17 cellular contexts compared by ENCODE assay signal in the genomic region with DNA sequence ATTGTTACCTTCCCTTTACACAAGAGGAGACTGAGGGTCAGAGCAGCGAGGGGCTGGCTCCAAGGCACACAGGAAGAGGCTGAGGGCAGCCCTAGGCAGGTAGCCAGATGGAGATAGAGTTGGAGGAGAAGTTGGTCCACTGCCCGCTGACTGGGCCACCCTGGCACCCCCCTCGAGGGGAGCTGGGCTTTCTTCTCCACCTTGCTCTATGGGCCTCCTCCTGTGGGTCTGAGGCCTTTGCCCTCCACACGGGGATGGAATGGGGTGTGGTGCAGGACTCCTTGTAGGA.
A peak's percentile ranks its signal among the peaks of the same experiment; 100 is the strongest.
DNase-seq lines count a peak whose midpoint lies in the region; ATAC-seq and TF ChIP-seq lines count a peak whose summit lies in the region.
"Had no signal": no experiment of that assay in that cellular context is flagged by ENCODE, and none has a peak within 500 bp of the region (broad histone marks: within the 10 kb centered on the region; RNA-seq: fewer than 3 reads in every experiment).

No MANE protein-coding gene starts in this region.

- H4K5ac ChIP-seq in mesendoderm (ENCODE audit: low read length): no peak overlapping the region

- H3K79me2 ChIP-seq in mesendoderm (ENCODE audit: control insufficient read depth, insufficient read depth, low read length): no peaks in the 10 kb centered on the region

- DNase-seq in activated naive CD8-positive, alpha-beta T cell treated with anti-CD3 and anti-CD28 coated beads for 36 hours: no peak
- DNase-seq in WTC11 (ENCODE audit: low spot score): no peak
- no peak for DNase-seq in mesendoderm
- DNase-seq in substantia nigra (lab: John Stamatoyannopoulos, UW): no peak
- no peak for DNase-seq in activated CD4-positive, alpha-beta T cell treated with anti-CD3 and anti-CD28 coated beads, Interleukin-2, amount 10 ng/mL, durations not matched to agents 7 days and 5 days
- DNase-seq: activated CD4-positive, alpha-beta T cell treated with anti-CD3 and anti-CD28 coated beads for 1 hour; activated naive CD8-positive, alpha-beta T cell treated with anti-CD3 and anti-CD28 coated beads, Interleukin-2, amount 50 U/mL, for 24 hours; CD4-positive, alpha-beta memory T cell; midbrain; OCI-M1; right lobe of liver; stomach had no signal

- H3K4ac ChIP-seq in mesendoderm (ENCODE audit: low read depth, low read length): peak overlapping the region; percentile 58

- no peaks in the 10 kb centered on the region for H3K79me1 ChIP-seq in mesendoderm (ENCODE audit: low read length)

- H3K27ac ChIP-seq in mesendoderm (ENCODE audit: low read depth, low read length) (no peak overlapping the region), substantia nigra (ENCODE audit: low read depth, low read length, poor library complexity, severe bottlenecking) (peak overlapping the region; percentile 12)
- H3K27ac ChIP-seq: 22Rv1, right lobe of liver had no signal

- CTCF ChIA-PET in WTC11 (lab: Charles Lee): interaction anchor here (1.1 to 3.2 kb wide), 6 partner anchors 12 to 192 kb away, joined by 3 to 20 read pairs (median 8); no protein-coding TSS in a partner anchor
- CTCF ChIA-PET in activated CD4-positive, alpha-beta T cell treated with anti-CD3 and anti-CD28 coated beads, Interleukin-2, amount 10 ng/mL, durations not matched to agents 7 days and 5 days (lab: Charles Lee): no interaction called here

- no peaks in the 10 kb centered on the region for H3K9me3 Mint-ChIP-seq in activated naive CD8-positive, alpha-beta T cell (ENCODE audit: low read depth)
- peaks cover 9% of the 10 kb centered on the region for H3K9me3 Mint-ChIP-seq in activated naive CD8-positive, alpha-beta T cell treated with anti-CD3 and anti-CD28 coated beads for 36 hours
- peaks cover 8% of the 10 kb centered on the region for H3K9me3 Mint-ChIP-seq in WTC11
- peaks cover 4% of the 10 kb centered on the region for H3K9me3 Mint-ChIP-seq in activated CD4-positive, alpha-beta T cell treated with anti-CD3 and anti-CD28 coated beads, Interleukin-2, amount 10 ng/mL, durations not matched to agents 7 days and 5 days

- H3K56ac ChIP-seq in mesendoderm (ENCODE audit: low read length): peak overlapping the region; percentile 86

- H3K36me3 ChIP-seq in mesendoderm (ENCODE audit: control insufficient read depth, insufficient read depth, low read length): no peaks in the 10 kb centered on the region
- H3K36me3 ChIP-seq: right lobe of liver, stomach had no signal

- POLR2A ChIA-PET in WTC11 (lab: Charles Lee): no interaction called here
- POLR2A ChIA-PET in activated CD4-positive, alpha-beta T cell treated with anti-CD3 and anti-CD28 coated beads, Interleukin-2, amount 10 ng/mL, durations not matched to agents 7 days and 5 days (lab: Charles Lee): no interaction called here

- TF ChIP-seq CTCF in WTC11 (IDR thresholded peaks at IDR 0.05): no peak

- H3K4me3 ChIP-seq in mesendoderm (ENCODE audit: low read length): no peak overlapping the region

- peak overlapping the region; percentile 92 for H3K23ac ChIP-seq in mesendoderm (ENCODE audit: low read length)

- no peak overlapping the region for H4K8ac ChIP-seq in mesendoderm (ENCODE audit: low read depth, low read length)

- no peak; the same call in 1 of the 2 replicates for ATAC-seq in WTC11
- no peak for ATAC-seq in HG03439 (IDR thresholded peaks at IDR 0.05; ENCODE audit: unreplicated experiment)
- no peak for ATAC-seq in HG02885 (IDR thresholded peaks at IDR 0.05; ENCODE audit: poor library complexity, unreplicated experiment)
- ATAC-seq: activated naive CD8-positive, alpha-beta T cell treated with anti-CD3 and anti-CD28 coated beads, Interleukin-2, amount 50 U/mL, for 24 hours; HepG2 had no signal

- no peak overlapping the region for H2BK5ac ChIP-seq in mesendoderm (ENCODE audit: low read length)

- H3K4me1 ChIP-seq in mesendoderm (ENCODE audit: control insufficient read depth, low read depth, low read length): peaks cover 17% of the 10 kb centered on the region
- H3K4me1 ChIP-seq: right lobe of liver had no signal

- H3K27me3 ChIP-seq in mesendoderm (ENCODE audit: insufficient read depth, low read length, poor library complexity): no peaks in the 10 kb centered on the region
- H3K27me3 ChIP-seq: right lobe of liver had no signal

- peak overlapping the region; percentile 46 for H3K4me3 Mint-ChIP-seq in activated naive CD8-positive, alpha-beta T cell
- no peak overlapping the region for H3K4me3 Mint-ChIP-seq in activated naive CD8-positive, alpha-beta T cell treated with anti-CD3 and anti-CD28 coated beads for 36 hours
- peak overlapping the region; percentile 65 for H3K4me3 Mint-ChIP-seq in WTC11
- no peak overlapping the region for H3K4me3 Mint-ChIP-seq in activated CD4-positive, alpha-beta T cell treated with anti-CD3 and anti-CD28 coated beads, Interleukin-2, amount 10 ng/mL, durations not matched to agents 7 days and 5 days

- H2BK15ac ChIP-seq in mesendoderm (replicated peaks; ENCODE audit: low read depth): no peak overlapping the region

- H2BK120ac ChIP-seq in mesendoderm (ENCODE audit: low read depth, low read length): no peak overlapping the region

- WGBS in mesendoderm (ENCODE audit: extremely low coverage, insufficient coverage, low lambda C conversion rate): no CpG with 5 or more reads among the region's 4 CpGs

- peaks cover 4% of the 10 kb centered on the region for H3K36me3 Mint-ChIP-seq in activated naive CD8-positive, alpha-beta T cell
- no peaks in the 10 kb centered on the region for H3K36me3 Mint-ChIP-seq in activated naive CD8-positive, alpha-beta T cell treated with anti-CD3 and anti-CD28 coated beads for 36 hours
- H3K36me3 Mint-ChIP-seq in WTC11: peaks cover 5% of the 10 kb centered on the region
- no peaks in the 10 kb centered on the region for H3K36me3 Mint-ChIP-seq in activated CD4-positive, alpha-beta T cell treated with anti-CD3 and anti-CD28 coated beads, Interleukin-2, amount 10 ng/mL, durations not matched to agents 7 days and 5 days (ENCODE audit: low read depth)

- H3K18ac ChIP-seq in mesendoderm (ENCODE audit: low read length): peak overlapping the region; percentile 5

- peaks cover 11% of the 10 kb centered on the region for H3K4me1 Mint-ChIP-seq in activated naive CD8-positive, alpha-beta T cell (ENCODE audit: low read depth)
- H3K4me1 Mint-ChIP-seq in activated naive CD8-positive, alpha-beta T cell treated with anti-CD3 and anti-CD28 coated beads for 36 hours: peaks cover 3% of the 10 kb centered on the region
- H3K4me1 Mint-ChIP-seq in WTC11: peaks cover 33% of the 10 kb centered on the region
- no peaks in the 10 kb centered on the region for H3K4me1 Mint-ChIP-seq in activated CD4-positive, alpha-beta T cell treated with anti-CD3 and anti-CD28 coated beads, Interleukin-2, amount 10 ng/mL, durations not matched to agents 7 days and 5 days

- H3K4me2 ChIP-seq in mesendoderm (ENCODE audit: low read length): peak overlapping the region; percentile 35

- peak overlapping the region; percentile 59 for H3K9ac ChIP-seq in mesendoderm (ENCODE audit: low read length)

- peak overlapping the region; percentile 51 for H2AK5ac ChIP-seq in mesendoderm (ENCODE audit: low read length)

- H3K27me3 Mint-ChIP-seq in activated naive CD8-positive, alpha-beta T cell: peaks cover 26% of the 10 kb centered on the region
- H3K27me3 Mint-ChIP-seq in activated naive CD8-positive, alpha-beta T cell treated with anti-CD3 and anti-CD28 coated beads for 36 hours: peaks cover 56% of the 10 kb centered on the region
- H3K27me3 Mint-ChIP-seq in WTC11 (ENCODE audit: low read depth): peaks cover 31% of the 10 kb centered on the region
- peaks cover 53% of the 10 kb centered on the region for H3K27me3 Mint-ChIP-seq in activated CD4-positive, alpha-beta T cell treated with anti-CD3 and anti-CD28 coated beads, Interleukin-2, amount 10 ng/mL, durations not matched to agents 7 days and 5 days

- H3K27ac Mint-ChIP-seq in activated naive CD8-positive, alpha-beta T cell: no peak overlapping the region
- no peak overlapping the region for H3K27ac Mint-ChIP-seq in activated naive CD8-positive, alpha-beta T cell treated with anti-CD3 and anti-CD28 coated beads for 36 hours
- H3K27ac Mint-ChIP-seq in WTC11: no peak overlapping the region; the same call in 1 of the 2 replicates
- no peak overlapping the region for H3K27ac Mint-ChIP-seq in activated CD4-positive, alpha-beta T cell treated with anti-CD3 and anti-CD28 coated beads, Interleukin-2, amount 10 ng/mL, durations not matched to agents 7 days and 5 days
- H3K27ac Mint-ChIP-seq: activated naive CD8-positive, alpha-beta T cell treated with anti-CD3 and anti-CD28 coated beads, Interleukin-2, amount 50 U/mL, for 24 hours; CD4-positive, alpha-beta memory T cell had no signal

TF ChIP-seq in WTC11, 78 proteins besides CTCF, POLR2A, EP300 and RAD21:
- TF ChIP-seq MYBL2 (CRISPR knock-in tag; IDR thresholded peaks at IDR 0.05): no peak
- no peak for TF ChIP-seq ZBTB43 (CRISPR knock-in tag; IDR thresholded peaks at IDR 0.05)
- TF ChIP-seq TCF7 (CRISPR knock-in tag; IDR thresholded peaks at IDR 0.05; ENCODE audit: low read depth): no peak
- TF ChIP-seq CBFB (CRISPR knock-in tag; IDR thresholded peaks at IDR 0.05; ENCODE audit: low read depth): no peak
- TF ChIP-seq MXD4 (CRISPR knock-in tag; IDR thresholded peaks at IDR 0.05; ENCODE audit: borderline replicate concordance): no peak
- TF ChIP-seq, protein P1, sequence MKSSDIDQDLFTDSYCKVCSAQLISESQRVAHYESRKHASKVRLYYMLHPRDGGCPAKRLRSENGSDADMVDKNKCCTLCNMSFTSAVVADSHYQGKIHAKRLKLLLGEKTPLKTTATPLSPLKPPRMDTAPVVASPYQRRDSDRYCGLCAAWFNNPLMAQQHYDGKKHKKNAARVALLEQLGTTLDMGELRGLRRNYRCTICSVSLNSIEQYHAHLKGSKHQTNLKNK (CRISPR knock-in tag; IDR thresholded peaks at IDR 0.05): no peak
- no peak for TF ChIP-seq SP1 (CRISPR knock-in tag; conservative IDR thresholded peaks at IDR 0.05)
- no peak for TF ChIP-seq ZNF263 (CRISPR knock-in tag; IDR thresholded peaks at IDR 0.05; ENCODE audit: low read depth)
- TF ChIP-seq NR1H2 (CRISPR knock-in tag; IDR thresholded peaks at IDR 0.05): no peak
- TF ChIP-seq ESRRA (CRISPR knock-in tag; IDR thresholded peaks at IDR 0.05; ENCODE audit: borderline replicate concordance): no peak

Comparison
In these comparisons a context has a peak if more than half of its experiments do, and no peak if none do; other contexts are left out.
1. H3K4me3 Mint-ChIP-seq: peak in activated naive CD8-positive, alpha-beta T cell (single experiment) and WTC11 (single experiment); none in activated naive CD8-positive, alpha-beta T cell treated with anti-CD3 and anti-CD28 coated beads for 36 hours (single experiment) and activated CD4-positive, alpha-beta T cell treated with anti-CD3 and anti-CD28 coated beads, Interleukin-2, amount 10 ng/mL, durations not matched to agents 7 days and 5 days (single experiment).